8 cellular contexts compared by ENCODE assay signal in the genomic region with DNA sequence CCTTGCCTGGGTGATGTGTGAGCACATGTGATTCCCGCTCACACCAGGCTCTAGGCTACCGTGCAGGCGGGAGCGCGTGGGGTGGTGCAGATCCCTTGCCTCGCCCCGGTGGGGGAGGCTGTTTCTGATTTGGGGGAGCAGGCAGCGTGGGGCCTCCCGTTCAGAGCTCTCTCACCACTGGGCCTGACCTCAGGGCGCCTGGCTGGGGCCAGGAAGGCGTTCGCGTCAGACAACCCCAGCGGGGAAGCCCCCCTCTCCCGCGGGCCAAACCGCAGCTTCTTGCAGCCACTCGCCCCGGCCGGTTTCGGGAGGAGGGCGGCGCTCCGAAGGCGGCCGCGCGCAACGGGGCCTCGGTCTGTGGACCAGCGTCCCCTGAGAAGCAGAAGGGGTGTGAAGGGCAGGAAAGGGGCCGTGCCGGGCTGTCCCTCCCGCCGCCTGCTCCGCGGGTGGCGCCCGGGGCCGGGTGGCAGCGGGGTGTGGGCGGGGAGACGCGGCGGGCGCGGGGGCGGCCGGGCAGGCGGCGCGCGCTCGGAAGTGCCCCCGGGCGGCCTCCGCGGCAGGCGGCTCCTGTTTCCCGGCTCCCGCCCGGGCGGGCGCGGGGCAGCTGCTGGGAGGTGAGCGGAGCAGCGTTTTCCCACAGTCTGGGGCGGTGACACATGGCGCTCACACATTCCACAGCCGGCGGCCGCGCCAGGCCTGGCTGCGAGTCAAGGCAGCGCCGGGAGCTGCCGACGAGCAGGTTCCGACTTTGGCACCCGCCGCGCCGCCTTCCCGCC.
DNase-seq lines count a peak whose midpoint lies in the region; ATAC-seq, FAIRE-seq and TF ChIP-seq lines count a peak whose summit lies in the region.

No MANE protein-coding gene starts in this region.

- H3K4me2 ChIP-seq in BLaER1 (peak overlapping the region; percentile 94), endothelial cell of umbilical vein (ENCODE audit: insufficient read depth, low read length) (no peak overlapping the region)

- dilution Hi-C loops in endothelial cell of umbilical vein (cut with MboI; ENCODE audit: extremely low pct_ligation_motif_present, low sequenced_read_pairs), result no loop called here

- H4K20me1 ChIP-seq in BLaER1 (no peaks in the 10 kb centered on the region), endothelial cell of umbilical vein (replicated peaks; ENCODE audit: control insufficient read depth, extremely low read depth, insufficient read depth, low read length) (no peaks in the 10 kb centered on the region)

- H3K9ac ChIP-seq in BLaER1, result peak overlapping the region; percentile 74
- peak overlapping the region; percentile 87 for H3K9ac ChIP-seq in endothelial cell of umbilical vein (replicated peaks; ENCODE audit: extremely low read depth, insufficient read depth, low read length)

- H3K4me3 ChIP-seq in BLaER1, result peak overlapping the region; percentile 68
- peak overlapping the region in 2 of 3 experiments; percentile 23 for H3K4me3 ChIP-seq in endothelial cell of umbilical vein (replicated peaks in 1 of 3; ENCODE audit: insufficient read depth in 1 of 3, low read depth in 1 of 3, low read length in 3 of 3)

- H3K4me1 ChIP-seq in BLaER1 (peaks cover 21% of the 10 kb centered on the region), endothelial cell of umbilical vein (ENCODE audit: control insufficient read depth, extremely low read depth, insufficient read depth, low read length) (peaks cover 15% of the 10 kb centered on the region)

- no peak for TF ChIP-seq CTCF in endothelial cell of umbilical vein (IDR thresholded peaks at IDR 0.05; ENCODE audit: extremely low read depth in 1 of 2, insufficient read depth in 1 of 2, low read depth in 1 of 2, low read length in 2 of 2)

- DNase-seq in NCI-H446 treated with DMSO at 0.1 percent for 48 hours (lab: John Stamatoyannopoulos, UW) (peak; percentile 63), endothelial cell of umbilical vein (ENCODE audit: low read depth, low spot score) (peak; percentile 98), middle frontal gyrus (ENCODE audit: extremely low spot score, low spot score) (peak; percentile 44)
- DNase-seq in activated CD8-positive, alpha-beta memory T cell treated with anti-CD3 and anti-CD28 coated beads for 4 hours (ENCODE audit: low read depth in 2 of 2), result peak; percentile 36 to 44
- DNase-seq in stimulated activated CD8-positive, alpha-beta memory T cell treated with anti-CD3 and anti-CD28 coated beads, Interleukin-15, amount 100 ng/mL, for 48 hours (ENCODE audit: low read depth in 2 of 2), result peak; percentile 77 to 80

- H3K79me2 ChIP-seq in endothelial cell of umbilical vein (ENCODE audit: control insufficient read depth, insufficient read depth, low read length), result no peaks in the 10 kb centered on the region

- H3K36me3 ChIP-seq in BLaER1 (no peaks in the 10 kb centered on the region), endothelial cell of umbilical vein (ENCODE audit: control insufficient read depth in 2 of 2, extremely low read depth in 1 of 2, insufficient read depth in 2 of 2, low read length in 2 of 2) (no peaks in the 10 kb centered on the region)

- POLR2A ChIA-PET in endothelial cell of umbilical vein (lab: Charles Lee), result interaction anchor here (0.6 to 1.4 kb wide), 4 partner anchors 11 to 65 kb away, joined by 3 to 7 read pairs (median 3); a partner anchor contains a TSS

- no TSS peak for BruUV-seq in endothelial cell of umbilical vein (replicated peaks; lab: Mats Ljungman, UMichigan)

- peak; percentile 45 for TF ChIP-seq POLR2A in endothelial cell of umbilical vein (IDR thresholded peaks at IDR 0.05; ENCODE audit: low read depth, low read length)

- CTCF ChIA-PET in endothelial cell of umbilical vein (lab: Charles Lee), result interaction anchor here (0.7 to 2.1 kb wide), 11 partner anchors 11 to 285 kb away, joined by 3 to 10 read pairs (median 4); no protein-coding TSS in a partner anchor

- intact Hi-C loops in endothelial cell of umbilical vein (cut with micrococcal nuclease), result loop anchor here (1.0 to 2.0 kb wide), 7 partner anchors 18 to 282 kb away; no protein-coding TSS in a partner anchor

- peaks cover 10% of the 10 kb centered on the region for H3K9me3 ChIP-seq in BLaER1
- no peaks in the 10 kb centered on the region for H3K9me3 ChIP-seq in endothelial cell of umbilical vein (replicated peaks; ENCODE audit: control insufficient read depth, insufficient read depth, low read length)

- H3K27me3 ChIP-seq in BLaER1, result no peaks in the 10 kb centered on the region; the same call in 1 of the 2 replicates
- H3K27me3 ChIP-seq in endothelial cell of umbilical vein (ENCODE audit: control insufficient read depth in 2 of 2, insufficient read depth in 2 of 2, low read length in 2 of 2), result no peaks in the 10 kb centered on the region

- peak; percentile 90 for ATAC-seq in GM19025 (IDR thresholded peaks at IDR 0.05; ENCODE audit: low read depth, unreplicated experiment)
- peak; percentile 86 for ATAC-seq in HG03175 (IDR thresholded peaks at IDR 0.05; ENCODE audit: unreplicated experiment)

- H2AFZ ChIP-seq in endothelial cell of umbilical vein (ENCODE audit: low read depth, low read length), result peak overlapping the region; percentile 1

- H3K27ac ChIP-seq in BLaER1 (peak overlapping the region; percentile 60), endothelial cell of umbilical vein (ENCODE audit: insufficient read depth, low read depth, low read length) (peak overlapping the region; percentile 87)

- FAIRE-seq in endothelial cell of umbilical vein (lab: Jason Lieb, UNC), result no peak

- H3K9me1 ChIP-seq in endothelial cell of umbilical vein (replicated peaks; ENCODE audit: control insufficient read depth, extremely low read depth, insufficient read depth, low read length), result no peaks in the 10 kb centered on the region

TF ChIP-seq in endothelial cell of umbilical vein, 7 proteins besides CTCF, POLR2A, EP300 and RAD21:
- no peak for TF ChIP-seq EZH2 (IDR thresholded peaks at IDR 0.05; ENCODE audit: borderline replicate concordance, low read depth, low read length, severe bottlenecking)
- no peak for TF ChIP-seq MYC (IDR thresholded peaks at IDR 0.05; ENCODE audit: low read depth, low read length)
- TF ChIP-seq JUN (IDR thresholded peaks at IDR 0.05; ENCODE audit: borderline replicate concordance, insufficient read depth, insufficient read length, low read depth), result no peak
- no peak for TF ChIP-seq GATA2 (IDR thresholded peaks at IDR 0.05; ENCODE audit: insufficient read depth, insufficient read length, low read depth, low read length)
- TF ChIP-seq FOS (IDR thresholded peaks at IDR 0.05; ENCODE audit: borderline replicate concordance, insufficient read depth, low read length), result peak; percentile 18
- TF ChIP-seq POLR2AphosphoS5 (IDR thresholded peaks at IDR 0.05; ENCODE audit: insufficient read depth, low read depth, low read length), result peak; percentile 70
- TF ChIP-seq, protein P1, sequence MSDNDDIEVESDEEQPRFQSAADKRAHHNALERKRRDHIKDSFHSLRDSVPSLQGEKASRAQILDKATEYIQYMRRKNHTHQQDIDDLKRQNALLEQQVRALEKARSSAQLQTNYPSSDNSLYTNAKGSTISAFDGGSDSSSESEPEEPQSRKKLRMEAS (IDR thresholded peaks at IDR 0.05; ENCODE audit: insufficient read depth, insufficient read length), result peak; percentile 86

Comparison
In these comparisons a context has a peak if more than half of its experiments do, and no peak if none do; other contexts are left out.
1. Peak in every context shown above with its lines: DNase-seq, ATAC-seq, H3K4me3 ChIP-seq and H3K27ac ChIP-seq.
2. DNase-seq: peak in every context shown above with its lines; median percentile 98 in endothelial cell of umbilical vein; 78 in stimulated activated CD8-positive, alpha-beta memory T cell treated with anti-CD3 and anti-CD28 coated beads, Interleukin-15, amount 100 ng/mL, for 48 hours; 63 in NCI-H446 treated with DMSO at 0.1 percent for 48 hours; 44 in middle frontal gyrus; 40 in activated CD8-positive, alpha-beta memory T cell treated with anti-CD3 and anti-CD28 coated beads for 4 hours.